Comparison of ENCODE assay signal across 12 cellular contexts in the genomic region with DNA sequence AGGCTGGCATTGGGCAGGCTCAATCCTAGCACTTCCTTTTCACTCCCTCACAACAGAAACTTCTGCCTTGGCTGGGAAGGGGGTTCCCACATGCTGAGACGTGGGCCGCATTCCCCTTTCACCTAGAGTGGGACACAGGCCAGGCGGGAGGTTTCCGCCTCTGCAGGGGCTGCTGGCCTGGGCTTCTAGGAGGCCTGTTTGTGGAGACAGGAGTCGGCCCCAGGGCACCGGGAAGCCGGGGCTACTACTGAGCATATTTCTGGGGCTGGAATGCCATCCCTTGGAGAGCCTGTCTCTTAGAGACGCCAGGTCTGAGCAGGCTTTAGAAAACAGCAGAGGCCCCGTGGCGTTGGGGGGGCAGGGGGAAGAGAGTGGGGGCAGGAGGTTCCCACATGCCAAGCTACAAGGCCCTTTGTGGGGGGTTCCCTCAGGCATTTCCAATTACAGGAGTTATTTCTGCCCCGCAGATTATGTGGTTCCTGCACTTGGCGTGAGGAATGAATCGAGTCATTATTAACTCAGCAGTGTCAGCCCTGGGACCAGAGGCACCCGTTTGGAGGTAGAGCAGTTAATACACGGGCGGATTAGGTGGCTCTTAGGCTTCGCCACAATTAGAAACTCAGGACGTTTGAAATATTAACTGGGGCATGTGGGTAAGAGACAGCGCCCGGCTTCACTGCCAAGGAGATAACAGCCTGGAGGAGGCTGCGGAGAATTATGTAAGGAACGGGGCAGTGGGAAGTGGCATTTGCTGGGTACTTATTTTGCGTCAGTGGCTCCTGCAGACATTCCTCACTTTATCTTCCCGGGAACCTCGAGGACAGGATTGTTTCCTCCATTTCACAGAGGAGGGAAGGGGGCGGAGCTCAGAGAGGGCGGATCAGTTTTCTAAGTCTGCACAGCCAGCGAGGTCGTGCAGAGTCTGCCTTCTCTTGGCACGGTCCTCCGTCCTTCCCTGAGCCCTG.
DNase-seq lines count a peak whose midpoint lies in the region; ATAC-seq, FAIRE-seq and TF ChIP-seq lines count a peak whose summit lies in the region.
"Had no signal": no experiment of that assay in that cellular context is flagged by ENCODE, and none has a peak within 500 bp of the region (broad histone marks: within the 10 kb centered on the region; RNA-seq: fewer than 3 reads in every experiment).

No MANE protein-coding gene starts in this region.

- H3K4me1 Mint-ChIP-seq in endodermal cell = peaks cover 12% of the 10 kb centered on the region
- no peaks in the 10 kb centered on the region for H3K4me1 Mint-ChIP-seq in Caco-2 (ENCODE audit: low read depth, unreplicated experiment)
- H3K4me1 Mint-ChIP-seq in immature natural killer cell = no peaks in the 10 kb centered on the region
- H3K4me1 Mint-ChIP-seq: activated B cell treated with CpG ODN at 0.5 μM for 24 hours had no signal

- TF ChIP-seq POLR2A in stomach (IDR thresholded peaks at IDR 0.05) = no peak

- DNase-seq in RWPE2 (ENCODE audit: low spot score) (no peak), endodermal cell (peak; percentile 72), left lung (no peak), small intestine (peak; percentile 77), Caco-2 (no peak), immature natural killer cell (no peak), stomach (no peak)
- DNase-seq: activated B cell treated with CpG ODN at 0.5 μM for 24 hours; activated naive CD4-positive, alpha-beta T cell treated with anti-CD3 and anti-CD28 coated beads, Interleukin-2, amount 50 U/mL, for 16 hours; DMS 273 treated with DMSO at 0.1 percent for 48 hours; MM.1S had no signal

- CTCF ChIA-PET in Caco-2 (lab: Charles Lee) = no interaction called here

- no peak overlapping the region for H3K9ac ChIP-seq in endodermal cell (ENCODE audit: extremely low read depth, low read length, poor library complexity, severe bottlenecking)

- intact Hi-C loops in left lung (cut with DNase I) = no loop called here
- intact Hi-C loops in Caco-2 (cut with micrococcal nuclease; ENCODE audit: unreplicated experiment) = no loop called here
- intact Hi-C loops in stomach (cut with DNase I; ENCODE audit: low total_unique reads) = no loop called here

- H3K27ac ChIP-seq in RWPE2 (ENCODE audit: poor library complexity, severe bottlenecking) = no peak overlapping the region
- H3K27ac ChIP-seq in endodermal cell (ENCODE audit: low read depth, low read length) = peak overlapping the region; percentile 98
- no peak overlapping the region for H3K27ac ChIP-seq in left lung
- peak overlapping the region in 1 of 2 donors; percentile 27 for H3K27ac ChIP-seq in small intestine (ENCODE audit: low read depth in 1 of 2, low read length in 1 of 2)
- peak overlapping the region in 2 of 5 donors; percentile 7 to 50 for H3K27ac ChIP-seq in stomach

- H3K4me3 Mint-ChIP-seq in endodermal cell = no peak overlapping the region
- no peak overlapping the region for H3K4me3 Mint-ChIP-seq in Caco-2 (ENCODE audit: unreplicated experiment)
- H3K4me3 Mint-ChIP-seq in immature natural killer cell = no peak overlapping the region
- H3K4me3 Mint-ChIP-seq: activated B cell treated with CpG ODN at 0.5 μM for 24 hours had no signal

- peaks cover 1% of the 10 kb centered on the region for H3K9me3 Mint-ChIP-seq in endodermal cell
- H3K9me3 Mint-ChIP-seq in Caco-2 (ENCODE audit: unreplicated experiment) = no peaks in the 10 kb centered on the region
- no peaks in the 10 kb centered on the region for H3K9me3 Mint-ChIP-seq in immature natural killer cell
- H3K9me3 Mint-ChIP-seq: activated B cell treated with CpG ODN at 0.5 μM for 24 hours had no signal

- TF ChIP-seq EP300 in stomach (IDR thresholded peaks at IDR 0.05) = no peak

- peak; percentile 21; the same call in 1 of the 3 replicates for ATAC-seq in RWPE2 (ENCODE audit: low read depth)
- peak; percentile 62 for ATAC-seq in left lung
- no peak for ATAC-seq in HG03460 (IDR thresholded peaks at IDR 0.05; ENCODE audit: unreplicated experiment)

- no peak overlapping the region for H3K4me3 ChIP-seq in RWPE2 (ENCODE audit: severe bottlenecking)
- H3K4me3 ChIP-seq in endodermal cell (ENCODE audit: low read length) = no peak overlapping the region
- no peak overlapping the region for H3K4me3 ChIP-seq in left lung
- H3K4me3 ChIP-seq in small intestine (ENCODE audit: low read depth in 1 of 2, low read length in 2 of 2) = no peak overlapping the region
- H3K4me3 ChIP-seq in Caco-2 (ENCODE audit: low read depth, low read length) = no peak overlapping the region
- H3K4me3 ChIP-seq in stomach = peak overlapping the region in 2 of 4 donors; percentile 4 to 12

- FAIRE-seq in small intestine (lab: Jason Lieb, UNC) = no peak

- no peak for TF ChIP-seq CTCF in RWPE2 (IDR thresholded peaks at IDR 0.05; ENCODE audit: poor library complexity, severe bottlenecking)
- no peak for TF ChIP-seq CTCF in endodermal cell (conservative IDR thresholded peaks at IDR 0.05)
- no peak for TF ChIP-seq CTCF in left lung (IDR thresholded peaks at IDR 0.05)
- no peak for TF ChIP-seq CTCF in Caco-2 (IDR thresholded peaks at IDR 0.05; ENCODE audit: insufficient read depth in 1 of 2, low read depth in 1 of 2, low read length in 1 of 2, severe bottlenecking in 1 of 2, unreplicated experiment in 1 of 2)
- TF ChIP-seq CTCF in stomach (IDR thresholded peaks at IDR 0.05) = no peak

- no peaks in the 10 kb centered on the region for H3K9me3 ChIP-seq in RWPE2 (ENCODE audit: severe bottlenecking)
- peaks cover 5% of the 10 kb centered on the region for H3K9me3 ChIP-seq in endodermal cell (ENCODE audit: control insufficient read depth, low read length)
- H3K9me3 ChIP-seq in left lung = no peaks in the 10 kb centered on the region
- H3K9me3 ChIP-seq in small intestine (ENCODE audit: control insufficient read depth, low read depth) = no peaks in the 10 kb centered on the region
- no peaks in the 10 kb centered on the region for H3K9me3 ChIP-seq in Caco-2
- H3K9me3 ChIP-seq in stomach = no peaks in the 10 kb centered on the region

- no peaks in the 10 kb centered on the region for H3K4me1 ChIP-seq in RWPE2 (ENCODE audit: insufficient read depth, poor library complexity, severe bottlenecking)
- H3K4me1 ChIP-seq in endodermal cell (ENCODE audit: control insufficient read depth, insufficient read depth, low read length) = no peaks in the 10 kb centered on the region
- peaks cover 0 to 17% of the 10 kb centered on the region in 2 donors for H3K4me1 ChIP-seq in left lung
- no peaks in the 10 kb centered on the region for H3K4me1 ChIP-seq in small intestine (ENCODE audit: control insufficient read depth in 2 of 2, insufficient read depth in 1 of 2, low read depth in 1 of 2, low read length in 1 of 2)
- no peaks in the 10 kb centered on the region for H3K4me1 ChIP-seq in Caco-2
- H3K4me1 ChIP-seq in stomach = peaks cover 0 to 16% (median 4%) of the 10 kb centered on the region in 4 donors

- H3K27me3 ChIP-seq in RWPE2 (ENCODE audit: insufficient read depth, poor library complexity, severe bottlenecking) (peaks cover 4% of the 10 kb centered on the region), endodermal cell (ENCODE audit: control insufficient read depth, insufficient read depth, low read length, poor library complexity, severe bottlenecking) (no peaks in the 10 kb centered on the region), left lung (no peaks in the 10 kb centered on the region), small intestine (ENCODE audit: control insufficient read depth in 2 of 2, insufficient read depth in 2 of 2, low read length in 2 of 2) (no peaks in the 10 kb centered on the region), Caco-2 (replicated peaks; ENCODE audit: control insufficient read depth, insufficient read depth, low read length) (no peaks in the 10 kb centered on the region), stomach (no peaks in the 10 kb centered on the region)

- H3K36me3 ChIP-seq in RWPE2 (ENCODE audit: low read depth) (no peaks in the 10 kb centered on the region), endodermal cell (ENCODE audit: control insufficient read depth, insufficient read depth, low read length) (no peaks in the 10 kb centered on the region), left lung (no peaks in the 10 kb centered on the region), small intestine (ENCODE audit: control insufficient read depth in 2 of 2, insufficient read depth in 2 of 2, low read length in 2 of 2) (no peaks in the 10 kb centered on the region), Caco-2 (ENCODE audit: control insufficient read depth, insufficient read depth, low read length) (no peaks in the 10 kb centered on the region), stomach (no peaks in the 10 kb centered on the region)

- H3K36me3 Mint-ChIP-seq in endodermal cell (ENCODE audit: low read depth) = no peaks in the 10 kb centered on the region
- no peaks in the 10 kb centered on the region for H3K36me3 Mint-ChIP-seq in Caco-2 (ENCODE audit: insufficient read depth, unreplicated experiment)
- H3K36me3 Mint-ChIP-seq in immature natural killer cell = no peaks in the 10 kb centered on the region

- BruUV-seq in Caco-2 (replicated peaks; lab: Mats Ljungman, UMichigan) = no TSS peak

- 65 to 73% methylated on average over 17 to 31 of the region's 31 CpGs for WGBS in endodermal cell (ENCODE audit: insufficient coverage in 1 of 2, insufficient read length in 1 of 2), 2 experiments
- 38 to 66% (median 50%) methylated on average over 31 of the region's 31 CpGs for WGBS in small intestine, 3 donors
- WGBS in stomach, 5 donors = 50 to 64% (median 58%) methylated on average over 24 to 31 of the region's 31 CpGs

- H3K27me3 Mint-ChIP-seq in endodermal cell (ENCODE audit: insufficient read depth) (peaks cover 6% of the 10 kb centered on the region), Caco-2 (ENCODE audit: insufficient read depth, unreplicated experiment) (peaks cover 23% of the 10 kb centered on the region), immature natural killer cell (ENCODE audit: low read depth in 3 of 3) (peaks cover 2 to 6% (median 4%) of the 10 kb centered on the region in 3 donors)

- H3K27ac Mint-ChIP-seq in endodermal cell (peak overlapping the region; percentile 40), Caco-2 (ENCODE audit: unreplicated experiment) (no peak overlapping the region), immature natural killer cell (no peak overlapping the region)
- H3K27ac Mint-ChIP-seq: activated B cell treated with CpG ODN at 0.5 μM for 24 hours had no signal

- POLR2A ChIA-PET in Caco-2 (lab: Charles Lee) = no interaction called here

Comparison
In these comparisons a context has a peak if more than half of its experiments do, and no peak if none do; other contexts are left out.
1. DNase-seq: peak in endodermal cell (single experiment) and small intestine (single experiment); none in RWPE2 (single experiment), left lung (0 of 2), Caco-2 (0 of 2), immature natural killer cell (0 of 3) and stomach (single experiment).